Comparison of ENCODE assay signal across 18 cellular contexts in the genomic region with DNA sequence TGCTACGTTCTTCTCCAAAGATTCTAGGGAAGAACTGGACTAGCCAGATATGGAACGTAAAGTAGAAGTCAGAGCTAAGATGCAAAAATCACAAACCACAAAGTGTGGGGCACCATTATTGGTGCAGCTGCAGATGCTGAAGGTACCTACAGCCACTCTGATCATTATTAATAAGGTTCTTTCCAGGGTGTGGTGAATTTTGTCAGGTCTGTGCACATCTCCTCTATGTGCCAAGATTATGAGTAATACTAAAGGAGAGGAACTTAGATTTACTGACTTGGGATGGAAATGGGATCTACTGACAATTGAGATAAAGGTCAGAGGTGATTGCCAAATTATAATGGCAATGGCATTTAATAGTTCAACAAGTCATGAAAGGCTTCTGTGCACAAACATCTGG.
DNase-seq lines count a peak whose midpoint lies in the region; ATAC-seq and TF ChIP-seq lines count a peak whose summit lies in the region.
"Had no signal": no experiment of that assay in that cellular context is flagged by ENCODE, and none has a peak within 500 bp of the region (broad histone marks: within the 10 kb centered on the region; RNA-seq: fewer than 3 reads in every experiment).

No MANE protein-coding gene starts in this region.

- peaks cover 20% of the 10 kb centered on the region for H3K4me1 Mint-ChIP-seq in glutamatergic neuron (ENCODE audit: low read depth, unreplicated experiment)
- H3K4me1 Mint-ChIP-seq: CD4-positive, alpha-beta memory T cell had no signal

- DNase-seq in epithelial cell of esophagus (ENCODE audit: low read depth) = peak; percentile 75
- no peak for DNase-seq in omental fat pad (ENCODE audit: low spot score)
- DNase-seq in activated CD4-positive, alpha-beta T cell treated with anti-CD3 and anti-CD28 coated beads, Interleukin-2, amount 50 U/mL, for 4 hours = no peak
- DNase-seq in stimulated activated CD4-positive, alpha-beta T cell treated with anti-CD3 and anti-CD28 coated beads, Interleukin-1b, Interleukin-23, amount 100 ng/mL, for 48 hours = no peak
- DNase-seq in glutamatergic neuron = no peak
- DNase-seq: BE2C; Calu3; CD4-positive, alpha-beta memory T cell; DMS53; MV-4-11; NCI-H1417; NCI-H187 treated with DMSO at 0.1 percent for 48 hours; NCI-H2171 treated with DMSO at 0.1 percent for 48 hours; NCI-H446 treated with DMSO at 0.1 percent for 48 hours; OCI-M1 had no signal

- H3K4me3 ChIP-seq in epithelial cell of esophagus (ENCODE audit: low read length) = no peak overlapping the region
- H3K4me3 ChIP-seq: HAP-1 had no signal

- no peaks in the 10 kb centered on the region for H3K27me3 Mint-ChIP-seq in glutamatergic neuron (ENCODE audit: unreplicated experiment)

- peak overlapping the region; percentile 5 for H3K27ac ChIP-seq in angular gyrus (ENCODE audit: low read depth, low read length)

- no peak overlapping the region for H3K4me3 Mint-ChIP-seq in glutamatergic neuron (ENCODE audit: unreplicated experiment)
- H3K4me3 Mint-ChIP-seq: CD4-positive, alpha-beta memory T cell had no signal

- H3K36me3 Mint-ChIP-seq in glutamatergic neuron (ENCODE audit: unreplicated experiment) = no peaks in the 10 kb centered on the region
- H3K36me3 Mint-ChIP-seq: CD4-positive, alpha-beta memory T cell had no signal

- H3K9me3 Mint-ChIP-seq in glutamatergic neuron (ENCODE audit: unreplicated experiment) = no peaks in the 10 kb centered on the region
- H3K9me3 Mint-ChIP-seq: CD4-positive, alpha-beta memory T cell had no signal

- TF ChIP-seq CTCF in epithelial cell of esophagus (IDR thresholded peaks at IDR 0.05; ENCODE audit: insufficient read depth, low read depth, low read length, missing control alignments) = no peak
- no peak for TF ChIP-seq CTCF in omental fat pad (IDR thresholded peaks at IDR 0.05)
- TF ChIP-seq CTCF in glutamatergic neuron (IDR thresholded peaks at IDR 0.05; ENCODE audit: partially characterized antibody, unreplicated experiment) = no peak

- H3K27ac Mint-ChIP-seq in glutamatergic neuron (ENCODE audit: unreplicated experiment) = no peak overlapping the region
- H3K27ac Mint-ChIP-seq: CD4-positive, alpha-beta memory T cell had no signal

- ATAC-seq in omental fat pad (ENCODE audit: low FRiP score) (peak; percentile 62), HG03432 (IDR thresholded peaks at IDR 0.05; ENCODE audit: unreplicated experiment) (no peak)
